12 cellular contexts compared by ENCODE assay signal in the genomic region with DNA sequence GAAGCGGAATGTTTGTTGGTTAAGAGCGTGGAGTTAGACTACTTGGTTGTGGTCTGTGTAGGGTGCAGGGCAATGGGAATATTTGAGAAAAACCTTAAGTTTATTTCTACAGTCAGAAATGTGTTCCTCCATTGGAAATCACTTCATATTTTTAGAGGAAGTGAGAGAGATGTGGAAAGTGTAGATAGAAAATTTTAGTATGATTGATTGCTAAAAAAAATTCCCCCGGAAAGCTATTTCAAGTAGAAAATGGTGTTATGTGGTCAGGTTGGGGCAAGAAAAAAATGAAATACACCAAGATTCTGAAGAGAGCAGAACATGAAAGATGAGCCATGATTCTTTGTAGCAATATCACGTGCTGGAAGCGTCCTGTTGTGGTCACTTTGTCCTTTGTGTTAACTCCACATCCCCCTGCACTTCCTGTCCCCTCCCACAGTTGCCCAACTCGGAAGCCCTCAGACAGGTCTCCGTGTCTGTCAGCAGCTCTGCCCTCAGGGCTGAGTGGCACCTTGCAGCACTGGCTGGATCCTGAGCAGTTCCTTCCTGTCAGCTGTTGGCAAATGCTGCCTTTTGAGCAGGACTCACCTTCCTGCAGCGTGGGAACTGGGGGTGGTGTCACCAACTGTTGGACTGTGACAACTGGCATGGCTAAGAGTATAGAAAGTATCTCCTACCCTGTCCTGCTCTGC.
DNase-seq lines count a peak whose midpoint lies in the region; ATAC-seq and TF ChIP-seq lines count a peak whose summit lies in the region.
"Had no signal": no experiment of that assay in that cellular context is flagged by ENCODE, and none has a peak within 500 bp of the region (broad histone marks: within the 10 kb centered on the region; RNA-seq: fewer than 3 reads in every experiment).

No MANE protein-coding gene starts in this region.

- DNase-seq in ELF-1 (ENCODE audit: low read depth, low spot score) (peak; percentile 6), KG1 (lab: John Stamatoyannopoulos, UW) (peak; percentile 79), esophagus muscularis mucosa (ENCODE audit: extremely low spot score) (peak; percentile 57), AG08395 (ENCODE audit: low spot score) (no peak), dorsolateral prefrontal cortex (no peak)
- no peak for DNase-seq in activated T-cell treated with anti-CD3 and anti-CD28 coated beads, Interleukin-2, amount 50 U/mL, for 48 hours
- DNase-seq: activated T-cell treated with anti-CD3 and anti-CD28 coated beads, Interleukin-2, amount 50 U/mL, for 4 hours; NCI-H187 treated with DMSO at 0.1 percent for 48 hours had no signal

- no peaks in the 10 kb centered on the region for H3K27me3 ChIP-seq in esophagus muscularis mucosa
- peaks cover 0 to 3% (median 0%) of the 10 kb centered on the region in 45 donors for H3K27me3 ChIP-seq in dorsolateral prefrontal cortex
- H3K27me3 ChIP-seq: gastroesophageal sphincter had no signal

- TF ChIP-seq CTCF in esophagus muscularis mucosa (IDR thresholded peaks at IDR 0.05) (no peak), dorsolateral prefrontal cortex (IDR thresholded peaks at IDR 0.05 in 54 of 56, conservative IDR thresholded peaks at IDR 0.05 in 2 of 56; ENCODE audit: low read depth in 1 of 56, partially characterized antibody in 56 of 56) (no peak)

- no peak for TF ChIP-seq EP300 in esophagus muscularis mucosa (IDR thresholded peaks at IDR 0.05)

- intact Hi-C loops in esophagus muscularis mucosa (cut with DNase I): no loop called here
- intact Hi-C loops in dorsolateral prefrontal cortex (cut with DNase I): no loop called here

- H3K4me1 ChIP-seq in esophagus muscularis mucosa: no peaks in the 10 kb centered on the region
- H3K4me1 ChIP-seq: gastroesophageal sphincter had no signal

- 60% methylated on average over 8 of the region's 8 CpGs for WGBS in esophagus muscularis mucosa

- no peak for TF ChIP-seq POLR2A in esophagus muscularis mucosa (IDR thresholded peaks at IDR 0.05; ENCODE audit: low read depth)

- ATAC-seq in GM19455 (IDR thresholded peaks at IDR 0.05; ENCODE audit: unreplicated experiment) (peak; percentile 53), HG03342 (IDR thresholded peaks at IDR 0.05; ENCODE audit: unreplicated experiment) (no peak)
- ATAC-seq: activated T-cell treated with anti-CD3 and anti-CD28 coated beads, Interleukin-2, amount 50 U/mL, for 4 hours; gastroesophageal sphincter; sciatic nerve had no signal

- no peaks in the 10 kb centered on the region for H3K36me3 ChIP-seq in esophagus muscularis mucosa
- H3K36me3 ChIP-seq: gastroesophageal sphincter had no signal

- H3K4me3 ChIP-seq in esophagus muscularis mucosa (no peak overlapping the region), dorsolateral prefrontal cortex (no peak overlapping the region)
- H3K4me3 ChIP-seq: gastroesophageal sphincter had no signal

- no peak overlapping the region for H3K27ac ChIP-seq in esophagus muscularis mucosa (replicated peaks in 1 of 4)
- H3K27ac ChIP-seq in dorsolateral prefrontal cortex: no peak overlapping the region
- H3K27ac ChIP-seq: gastroesophageal sphincter had no signal

- no peaks in the 10 kb centered on the region for H3K9me3 ChIP-seq in esophagus muscularis mucosa
- H3K9me3 ChIP-seq: gastroesophageal sphincter had no signal

Comparison
In these comparisons a context has a peak if more than half of its experiments do, and no peak if none do; other contexts are left out.
1. DNase-seq: peak in ELF-1 (single experiment), KG1 (single experiment) and esophagus muscularis mucosa (single experiment); none in AG08395 (single experiment), activated T-cell treated with anti-CD3 and anti-CD28 coated beads, Interleukin-2, amount 50 U/mL, for 48 hours (0 of 2) and dorsolateral prefrontal cortex (0 of 10).